11 cellular contexts compared by ENCODE assay signal in the genomic region with DNA sequence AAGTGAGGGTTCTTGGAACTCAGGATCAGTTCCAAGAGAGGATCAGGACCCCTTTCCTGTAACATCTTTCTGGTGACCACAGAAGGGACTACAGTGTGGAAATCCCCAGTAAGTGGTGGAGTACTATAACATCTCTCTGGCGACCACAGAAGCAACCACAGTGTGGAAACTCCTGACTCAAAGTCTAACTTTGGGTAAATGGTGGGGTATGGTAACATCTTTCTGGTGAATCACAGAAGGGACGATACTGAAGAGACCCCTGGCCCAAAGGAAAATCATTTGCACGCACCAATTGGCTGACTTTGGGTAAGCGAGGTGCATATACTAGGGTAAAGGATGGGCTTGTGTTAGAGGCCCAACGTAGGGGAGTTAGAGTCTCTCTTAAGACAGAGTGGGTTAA. TPM values are rescaled to one million over a fixed set of nuclear protein-coding genes. Genes with fewer than 3 reads are reported as not detected.
A peak's percentile ranks its signal among the peaks of the same experiment; 100 is the strongest.
DNase-seq lines count a peak whose midpoint lies in the region; ATAC-seq lines count a peak whose summit lies in the region.
"Had no signal": no experiment of that assay in that cellular context is flagged by ENCODE, and none has a peak within 500 bp of the region (broad histone marks: within the 10 kb centered on the region; RNA-seq: fewer than 3 reads in every experiment).

No MANE protein-coding gene starts in this region.

- no peaks in the 10 kb centered on the region for H3K27me3 Mint-ChIP-seq in activated T-helper 1 cell treated with anti-CD3 and anti-CD28 coated beads, Interleukin-12 subunit alpha, Interleukin-12 subunit beta, Interleukin-2, Interleukin-4 antibody, amounts not matched to agents 30 ng/mL and 10 ng/mL and 1 ng/mL, durations not matched to agents 14 hours and 24 hours and 36 hours (ENCODE audit: insufficient read depth)
- H3K27me3 Mint-ChIP-seq in immature natural killer cell (ENCODE audit: low read depth in 3 of 3) = no peaks in the 10 kb centered on the region

- peak overlapping the region; percentile 11 for H3K4me3 Mint-ChIP-seq in activated T-helper 1 cell treated with anti-CD3 and anti-CD28 coated beads, Interleukin-12 subunit alpha, Interleukin-12 subunit beta, Interleukin-2, Interleukin-4 antibody, amounts not matched to agents 30 ng/mL and 10 ng/mL and 1 ng/mL, durations not matched to agents 14 hours and 24 hours and 36 hours
- no peak overlapping the region for H3K4me3 Mint-ChIP-seq in immature natural killer cell

- peaks cover 11% of the 10 kb centered on the region for H3K4me1 Mint-ChIP-seq in activated T-helper 1 cell treated with anti-CD3 and anti-CD28 coated beads, Interleukin-12 subunit alpha, Interleukin-12 subunit beta, Interleukin-2, Interleukin-4 antibody, amounts not matched to agents 30 ng/mL and 10 ng/mL and 1 ng/mL, durations not matched to agents 14 hours and 24 hours and 36 hours (ENCODE audit: low read depth)
- no peaks in the 10 kb centered on the region for H3K4me1 Mint-ChIP-seq in immature natural killer cell

- peak; percentile 0 for DNase-seq in activated T-helper 1 cell treated with anti-CD3 and anti-CD28 coated beads, Interleukin-12 subunit alpha, Interleukin-12 subunit beta, Interleukin-2, Interleukin-4 antibody, amounts not matched to agents 30 ng/mL and 10 ng/mL and 1 ng/mL, durations not matched to agents 14 hours and 24 hours and 36 hours (ENCODE audit: low spot score)
- no peak for DNase-seq in immature natural killer cell
- no peak for DNase-seq in left lobe of liver (ENCODE audit: low spot score)
- no peak for DNase-seq in effector CD8-positive, alpha-beta T cell (lab: John Stamatoyannopoulos, UW)
- no peak for DNase-seq in AG08395 (ENCODE audit: low spot score)
- DNase-seq: adrenal gland, NCI-H748 treated with DMSO at 0.1 percent for 48 hours, ovary had no signal

- H3K9me3 Mint-ChIP-seq in activated T-helper 1 cell treated with anti-CD3 and anti-CD28 coated beads, Interleukin-12 subunit alpha, Interleukin-12 subunit beta, Interleukin-2, Interleukin-4 antibody, amounts not matched to agents 30 ng/mL and 10 ng/mL and 1 ng/mL, durations not matched to agents 14 hours and 24 hours and 36 hours = peaks cover 4% of the 10 kb centered on the region
- H3K9me3 Mint-ChIP-seq in immature natural killer cell = peaks cover 7 to 32% (median 19%) of the 10 kb centered on the region in 6 donors

- no peaks in the 10 kb centered on the region for H3K36me3 Mint-ChIP-seq in activated T-helper 1 cell treated with anti-CD3 and anti-CD28 coated beads, Interleukin-12 subunit alpha, Interleukin-12 subunit beta, Interleukin-2, Interleukin-4 antibody, amounts not matched to agents 30 ng/mL and 10 ng/mL and 1 ng/mL, durations not matched to agents 14 hours and 24 hours and 36 hours (ENCODE audit: low read depth)
- H3K36me3 Mint-ChIP-seq in immature natural killer cell = no peaks in the 10 kb centered on the region

- intact Hi-C loops in activated T-helper 1 cell treated with anti-CD3 and anti-CD28 coated beads, Interleukin-12 subunit alpha, Interleukin-12 subunit beta, Interleukin-2, Interleukin-4 antibody, amounts not matched to agents 30 ng/mL and 10 ng/mL and 1 ng/mL, durations not matched to agents 14 hours and 24 hours and 36 hours (cut with micrococcal nuclease) = no loop called here

- H3K27ac Mint-ChIP-seq in activated T-helper 1 cell treated with anti-CD3 and anti-CD28 coated beads, Interleukin-12 subunit alpha, Interleukin-12 subunit beta, Interleukin-2, Interleukin-4 antibody, amounts not matched to agents 30 ng/mL and 10 ng/mL and 1 ng/mL, durations not matched to agents 14 hours and 24 hours and 36 hours = peak overlapping the region; percentile 40
- H3K27ac Mint-ChIP-seq in immature natural killer cell = no peak overlapping the region

- peak; percentile 86 for ATAC-seq in GM18517 (IDR thresholded peaks at IDR 0.05; ENCODE audit: unreplicated experiment)
- ATAC-seq in GM19467 (IDR thresholded peaks at IDR 0.05; ENCODE audit: unreplicated experiment) = peak; percentile 61
- ATAC-seq in HG03066 (IDR thresholded peaks at IDR 0.05; ENCODE audit: low read depth, unreplicated experiment) = peak; percentile 72
- no peak for ATAC-seq in left lobe of liver

RNA-seq across cellular contexts. Expression of a gene that starts 56.3 kb away (rescaled TPM):
- not detected in 2 replicates for total RNA-seq in activated T-helper 1 cell treated with anti-CD3 and anti-CD28 coated beads, Interleukin-12 subunit alpha, Interleukin-12 subunit beta, Interleukin-2, Interleukin-4 antibody, amounts not matched to agents 30 ng/mL and 10 ng/mL and 1 ng/mL, durations not matched to agents 14 hours and 24 hours and 36 hours
- polyA plus RNA-seq in immature natural killer cell = not detected
- total RNA-seq in left lobe of liver = 1.2 TPM
